Comparison of ENCODE assay signal across 15 cellular contexts in the genomic region with DNA sequence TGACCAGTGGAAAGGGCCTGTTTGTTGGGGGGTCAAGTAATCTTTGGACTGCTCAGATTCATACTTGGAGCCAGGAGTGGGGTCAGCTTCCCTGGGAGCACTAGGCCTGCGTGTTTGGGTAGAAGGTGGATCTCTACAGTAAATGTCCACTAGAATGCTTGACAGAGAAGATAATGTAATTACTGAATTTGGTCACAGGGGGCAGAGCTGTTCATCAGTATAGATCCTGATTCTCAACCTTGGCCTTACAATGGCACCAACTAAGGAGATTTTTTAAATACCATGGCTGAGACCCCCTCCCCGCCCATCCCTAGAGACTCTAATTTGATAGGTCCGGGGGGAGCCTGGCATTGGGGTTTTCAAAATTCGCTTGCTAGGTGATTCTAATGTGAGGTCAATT.
DNase-seq lines count a peak whose midpoint lies in the region; ATAC-seq and TF ChIP-seq lines count a peak whose summit lies in the region.
"Had no signal": no experiment of that assay in that cellular context is flagged by ENCODE, and none has a peak within 500 bp of the region (broad histone marks: within the 10 kb centered on the region; RNA-seq: fewer than 3 reads in every experiment).

No MANE protein-coding gene starts in this region.

- no peak for ATAC-seq in GM19452 (IDR thresholded peaks at IDR 0.05; ENCODE audit: unreplicated experiment)
- ATAC-seq in HG03095 (IDR thresholded peaks at IDR 0.05; ENCODE audit: unreplicated experiment), result no peak

- in situ Hi-C loops in GM13976 (cut with MboI; ENCODE audit: low sequenced_read_pairs, unreplicated experiment), result no loop called here

- peaks cover 27% of the 10 kb centered on the region for H3K27me3 ChIP-seq in PC-9 (ENCODE audit: insufficient read depth, low read depth)
- H3K27me3 ChIP-seq in iPS DF 6.9 (ENCODE audit: control insufficient read depth, insufficient read depth, low read length), result no peaks in the 10 kb centered on the region

- no peaks in the 10 kb centered on the region for H3K36me3 ChIP-seq in PC-9 (ENCODE audit: low read depth)
- no peaks in the 10 kb centered on the region for H3K36me3 ChIP-seq in iPS DF 6.9 (ENCODE audit: control insufficient read depth, insufficient read depth, low read length)
- H3K36me3 ChIP-seq: SJCRH30 had no signal

- DNase-seq in AG10803 (ENCODE audit: low read depth), result no peak
- no peak for DNase-seq in GM13976 (ENCODE audit: low spot score)
- DNase-seq in PC-9, result no peak
- DNase-seq in iPS DF 6.9 (ENCODE audit: low read depth, low spot score), result peak; percentile 29
- DNase-seq in NOMO-1 treated with DMSO at 0.1 percent for 48 hours (lab: John Stamatoyannopoulos, UW; ENCODE audit: unreplicated experiment), result no peak
- DNase-seq in AG20443 (ENCODE audit: low spot score), result no peak
- DNase-seq: activated CD4-positive, alpha-beta T cell treated with anti-CD3 and anti-CD28 coated beads, Interleukin-2, amount 50 U/mL, for 1 hour; CD8-positive, alpha-beta memory T cell; effector CD4-positive, alpha-beta T cell; NCI-H1436; stimulated activated CD4-positive, alpha-beta T cell treated with anti-CD3 and anti-CD28 coated beads, Interleukin-2, amount 100 ng/mL, for 48 hours; substantia nigra had no signal

- H4K20me1 ChIP-seq in PC-9 (ENCODE audit: insufficient read depth), result no peaks in the 10 kb centered on the region

- no peak overlapping the region for H3K4me3 ChIP-seq in AG10803 (ENCODE audit: low read length)
- no peak overlapping the region for H3K4me3 ChIP-seq in PC-9
- no peak overlapping the region for H3K4me3 ChIP-seq in iPS DF 6.9 (ENCODE audit: low read length)
- H3K4me3 ChIP-seq: SJCRH30 had no signal

- H3K9me2 ChIP-seq in PC-9 (ENCODE audit: insufficient read depth), result no peaks in the 10 kb centered on the region

- POLR2A ChIA-PET in PC-9 (lab: Charles Lee; ENCODE audit: unreplicated experiment), result no interaction called here

- BruUV-seq in PC-9 (replicated peaks; lab: Mats Ljungman, UMichigan), result no TSS peak

- H3K27ac ChIP-seq in PC-9, result no peak overlapping the region
- H3K27ac ChIP-seq in iPS DF 6.9 (ENCODE audit: low read length), result no peak overlapping the region
- H3K27ac ChIP-seq: SJCRH30 had no signal

- no peaks in the 10 kb centered on the region for H3K9me3 ChIP-seq in PC-9 (ENCODE audit: insufficient read depth, low read depth)
- H3K9me3 ChIP-seq in iPS DF 6.9 (ENCODE audit: control insufficient read depth, insufficient read depth, low read length), result no peaks in the 10 kb centered on the region
- H3K9me3 ChIP-seq: SJCRH30 had no signal

- no CpG with 5 or more reads among the region's 4 CpGs for WGBS in iPS DF 6.9 (ENCODE audit: insufficient coverage, insufficient read length)

- CTCF ChIA-PET in PC-9 (lab: Charles Lee), result no interaction called here

- H3K79me2 ChIP-seq in PC-9 (ENCODE audit: low read depth), result no peaks in the 10 kb centered on the region

- intact Hi-C loops in PC-9 (cut with micrococcal nuclease; ENCODE audit: unreplicated experiment), result no loop called here

- H3K4me1 ChIP-seq in PC-9 (replicated peaks; ENCODE audit: insufficient read depth) (no peaks in the 10 kb centered on the region), iPS DF 6.9 (ENCODE audit: control insufficient read depth, insufficient read depth, low read length) (no peaks in the 10 kb centered on the region)
- H3K4me1 ChIP-seq: SJCRH30 had no signal

- H2AFZ ChIP-seq in PC-9, result no peak overlapping the region

- no peaks in the 10 kb centered on the region for H3F3A ChIP-seq in PC-9 (ENCODE audit: insufficient read depth, low read depth)

- H3K4me2 ChIP-seq in PC-9, result no peak overlapping the region

- peak; percentile 20 for TF ChIP-seq CTCF in AG10803 (conservative IDR thresholded peaks at IDR 0.05; ENCODE audit: low read length)
- TF ChIP-seq CTCF in GM13976 (IDR thresholded peaks at IDR 0.05; ENCODE audit: borderline replicate concordance, control extremely low read depth, extremely low read depth, insufficient read depth, missing control alignments), result peak; percentile 15
- TF ChIP-seq CTCF in PC-9 (conservative IDR thresholded peaks at IDR 0.05), result peak; percentile 59
